ENCODE assay signal across 24 cellular contexts in genomic region chr10:127974911-127975310, GRCh38.
"Had no signal": no experiment of that assay in that cellular context is flagged by ENCODE, and none has a peak within 500 bp of the region (broad histone marks: within the 10 kb centered on the region; RNA-seq: fewer than 3 reads in every experiment).

No MANE protein-coding gene starts in this region.

- ATAC-seq: heart right ventricle; lower lobe of right lung; natural killer cell; pancreas; right cardiac atrium; stimulated activated effector memory CD8-positive, alpha-beta T cell treated with anti-CD3 and anti-CD28 coated beads, Interleukin-12 subunit alpha, Interleukin-12 subunit beta, amount 100 ng/mL, for 72 hours had no signal

- H3K36me3 ChIP-seq: heart right ventricle, lower lobe of right lung, neural progenitor cell, pancreas, prostate gland, sigmoid colon, spleen, suprapubic skin, thoracic aorta, transverse colon, upper lobe of left lung had no signal

- H3K4me3 ChIP-seq: heart right ventricle, hepatocyte, lower lobe of right lung, neural progenitor cell, pancreas, prostate gland, sigmoid colon, spleen, suprapubic skin, thoracic aorta, transverse colon, upper lobe of left lung had no signal

- H3K27me3 ChIP-seq: heart right ventricle, hepatocyte, pancreas, sigmoid colon, suprapubic skin, transverse colon, upper lobe of left lung had no signal

- H3K9me3 ChIP-seq: lower lobe of right lung, pancreas, prostate gland, suprapubic skin, thoracic aorta, upper lobe of left lung had no signal

- H3K4me1 ChIP-seq: neural progenitor cell, pancreas, prostate gland had no signal

- H3K27ac ChIP-seq: heart right ventricle, hepatocyte, lower lobe of right lung, neural progenitor cell, pancreas, prostate gland, sigmoid colon, spleen, suprapubic skin, thoracic aorta, upper lobe of left lung had no signal

- DNase-seq: heart right ventricle; lower lobe of right lung; mammary epithelial cell; mesendoderm; naive B cell; natural killer cell; nephron progenitor cell; pancreas; posterior cingulate gyrus; retina; right cardiac atrium; small intestine; spleen; stimulated activated CD4-positive, alpha-beta T cell treated with anti-CD3 and anti-CD28 coated beads, Interleukin-4, amount 100 ng/mL, for 24 hours; stimulated activated naive CD4-positive, alpha-beta T cell; transverse colon; upper lobe of left lung had no signal
